Comparison of ENCODE assay signal across 1 cellular context in genomic region chr5:61417851-61418250, GRCh38.
TF ChIP-seq lines count a peak whose summit lies in the region.

No MANE protein-coding gene starts in this region.

TF ChIP-seq in WTC11, 78 proteins besides CTCF, POLR2A, EP300 and RAD21 (continued from another document):
- no peak for TF ChIP-seq USF1 (CRISPR knock-in tag; IDR thresholded peaks at IDR 0.05)
- no peak for TF ChIP-seq ZNF317 (CRISPR knock-in tag; IDR thresholded peaks at IDR 0.05; ENCODE audit: borderline replicate concordance, low read depth)
- no peak for TF ChIP-seq ZNF512 (CRISPR knock-in tag; IDR thresholded peaks at IDR 0.05; ENCODE audit: borderline replicate concordance)
- no peak for TF ChIP-seq CBFB (CRISPR knock-in tag; IDR thresholded peaks at IDR 0.05; ENCODE audit: low read depth)
TF ChIP-seq in WTC11: peak in this region for 0.
